In genomic region chr4:36091997-36092396, GRCh38 we compare ENCODE assay signal across 26 cellular contexts.
"Had no signal": no experiment of that assay in that cellular context is flagged by ENCODE, and none has a peak within 500 bp of the region (broad histone marks: within the 10 kb centered on the region; RNA-seq: fewer than 3 reads in every experiment).

No MANE protein-coding gene starts in this region.

- FAIRE-seq: colon, endothelial cell of umbilical vein, islet of Langerhans, keratinocyte had no signal

- H3K4me1 Mint-ChIP-seq: naive thymus-derived CD4-positive, alpha-beta T cell had no signal

- H3K4me3 Mint-ChIP-seq: naive thymus-derived CD4-positive, alpha-beta T cell had no signal

- H3K9me3 Mint-ChIP-seq: naive thymus-derived CD4-positive, alpha-beta T cell had no signal

- H3K27me3 ChIP-seq: dorsolateral prefrontal cortex, esophagus squamous epithelium, gastrocnemius medialis, heart right ventricle, left lung had no signal

- H3K27ac ChIP-seq: coronary artery, epithelial cell of prostate, esophagus squamous epithelium, gastrocnemius medialis, heart right ventricle, left lung, lower lobe of right lung had no signal

- DNase-seq: dermis blood vessel endothelial cell; dorsolateral prefrontal cortex; effector CD4-positive, alpha-beta T cell; effector memory CD4-positive, alpha-beta T cell; erythroblast; esophagus squamous epithelium; foreskin fibroblast; gastrocnemius medialis; glutamatergic neuron; head of caudate nucleus; heart right ventricle; hippocampal formation; left cardiac atrium; left ventricle myocardium superior; lower lobe of right lung; mesendoderm; midbrain; naive thymus-derived CD4-positive, alpha-beta T cell had no signal

- H3K36me3 ChIP-seq: gastrocnemius medialis had no signal

- H3K4me3 ChIP-seq: coronary artery, dorsolateral prefrontal cortex, esophagus squamous epithelium, gastrocnemius medialis, heart right ventricle, left lung, lower lobe of right lung had no signal

- H3K27ac Mint-ChIP-seq: naive thymus-derived CD4-positive, alpha-beta T cell had no signal

- H3K9me3 ChIP-seq: esophagus squamous epithelium, gastrocnemius medialis, heart right ventricle, left lung, lower lobe of right lung had no signal

- H3K27me3 Mint-ChIP-seq: naive thymus-derived CD4-positive, alpha-beta T cell had no signal

- H3K4me1 ChIP-seq: esophagus squamous epithelium, gastrocnemius medialis, heart right ventricle, left lung, lower lobe of right lung had no signal

- ATAC-seq: esophagus mucosa; gastrocnemius medialis; heart right ventricle; left cardiac atrium; left lung; left ventricle myocardium superior; lower lobe of right lung; naive thymus-derived CD4-positive, alpha-beta T cell had no signal
